ENCODE assay signal across 11 cellular contexts in genomic region chr15:38554354-38554753, GRCh38. TPM values are rescaled to one million over a fixed set of nuclear protein-coding genes. Genes with fewer than 3 reads are reported as not detected.
A peak's percentile ranks its signal among the peaks of the same experiment; 100 is the strongest.
DNase-seq lines count a peak whose midpoint lies in the region; ATAC-seq and TF ChIP-seq lines count a peak whose summit lies in the region.
"Had no signal": no experiment of that assay in that cellular context is flagged by ENCODE, and none has a peak within 500 bp of the region (broad histone marks: within the 10 kb centered on the region; RNA-seq: fewer than 3 reads in every experiment).

No MANE protein-coding gene starts in this region.

- H3K4me3 Mint-ChIP-seq in CD4-positive, CD25-positive, alpha-beta regulatory T cell, result peak overlapping the region; percentile 82 to 99 (median 92)

- H3K9me3 ChIP-seq in CD4-positive, CD25-positive, alpha-beta regulatory T cell (ENCODE audit: control insufficient read depth in 2 of 2, low read length in 2 of 2), result no peaks in the 10 kb centered on the region
- no peaks in the 10 kb centered on the region for H3K9me3 ChIP-seq in body of pancreas

- H3K36me3 Mint-ChIP-seq in CD4-positive, CD25-positive, alpha-beta regulatory T cell, result peaks cover 58% of the 10 kb centered on the region

- H3K27me3 Mint-ChIP-seq in CD4-positive, CD25-positive, alpha-beta regulatory T cell, result no peaks in the 10 kb centered on the region

- TF ChIP-seq POLR2A in body of pancreas (IDR thresholded peaks at IDR 0.05), result no peak

- no peaks in the 10 kb centered on the region for H3K27me3 ChIP-seq in CD4-positive, CD25-positive, alpha-beta regulatory T cell (ENCODE audit: control insufficient read depth, insufficient read depth, low read length)
- no peaks in the 10 kb centered on the region for H3K27me3 ChIP-seq in body of pancreas

- in situ Hi-C loops in G401 (cut with HindIII; ENCODE audit: low sequenced_read_pairs), result no loop called here

- peaks cover 96% of the 10 kb centered on the region for H3K4me1 ChIP-seq in CD4-positive, CD25-positive, alpha-beta regulatory T cell (ENCODE audit: control insufficient read depth, insufficient read depth, low read length, poor library complexity, severe bottlenecking)
- no peaks in the 10 kb centered on the region for H3K4me1 ChIP-seq in body of pancreas

- peak; percentile 22 to 48 for ATAC-seq in CD4-positive, CD25-positive, alpha-beta regulatory T cell (ENCODE audit: low read depth in 2 of 2)
- ATAC-seq in GM19043 (IDR thresholded peaks at IDR 0.05; ENCODE audit: low read depth, unreplicated experiment) (peak; percentile 60), HG03432 (IDR thresholded peaks at IDR 0.05; ENCODE audit: unreplicated experiment) (peak; percentile 85), body of pancreas (peak; percentile 53), GM19023 (IDR thresholded peaks at IDR 0.05; ENCODE audit: unreplicated experiment) (no peak)

- H3K27ac Mint-ChIP-seq in CD4-positive, CD25-positive, alpha-beta regulatory T cell, result peak overlapping the region; percentile 63 to 93 (median 91)

- peaks cover 51 to 94% (median 83%) of the 10 kb centered on the region in 4 donors for H3K4me1 Mint-ChIP-seq in CD4-positive, CD25-positive, alpha-beta regulatory T cell

- H3K4me3 ChIP-seq in CD4-positive, CD25-positive, alpha-beta regulatory T cell (ENCODE audit: low read depth, low read length), result peak overlapping the region; percentile 92
- no peak overlapping the region for H3K4me3 ChIP-seq in body of pancreas

- WGBS in body of pancreas, 2 donors, result 45 to 55% methylated on average over 3 to 4 of the region's 4 CpGs

- no peak for TF ChIP-seq CTCF in body of pancreas (IDR thresholded peaks at IDR 0.05)

- DNase-seq in CD4-positive, CD25-positive, alpha-beta regulatory T cell, result peak in 2 of 3 donors; percentile 23 to 43
- DNase-seq in body of pancreas (no peak), NCI-H1092 treated with DMSO at 0.1 percent for 48 hours (lab: John Stamatoyannopoulos, UW) (no peak), G401 (ENCODE audit: low spot score) (no peak), NCI-H1930 (lab: John Stamatoyannopoulos, UW) (no peak)
- DNase-seq: activated CD4-positive, CD25-positive, alpha-beta regulatory T cell treated with anti-CD3 and anti-CD28 coated beads, Interleukin-2, amount 50 U/mL, for 72 hours; NCI-H2029 treated with DMSO at 0.1 percent for 48 hours had no signal

- H3K27ac ChIP-seq in CD4-positive, CD25-positive, alpha-beta regulatory T cell (ENCODE audit: insufficient read depth, low read length, poor library complexity, severe bottlenecking), result peak overlapping the region; percentile 92
- H3K27ac ChIP-seq in body of pancreas, result no peak overlapping the region
- H3K27ac ChIP-seq: epithelial cell of prostate had no signal

- no peaks in the 10 kb centered on the region for H3K9me3 Mint-ChIP-seq in CD4-positive, CD25-positive, alpha-beta regulatory T cell

- H3K36me3 ChIP-seq in CD4-positive, CD25-positive, alpha-beta regulatory T cell (ENCODE audit: control insufficient read depth, insufficient read depth, low read length), result peaks cover 69% of the 10 kb centered on the region
- H3K36me3 ChIP-seq in body of pancreas (replicated peaks in 1 of 2; ENCODE audit: insufficient read depth in 1 of 2, low read depth in 2 of 2), result no peaks in the 10 kb centered on the region

- intact Hi-C loops in body of pancreas (cut with DNase I), result loop anchor here (10.0 kb wide), 1 partner anchor 130 kb away; no protein-coding TSS in a partner anchor

RNA-seq across cellular contexts. Expression of gene RASGRP1, which starts 10.3 kb away (rescaled TPM):
- 216 TPM for total RNA-seq in CD4-positive, CD25-positive, alpha-beta regulatory T cell
- polyA plus RNA-seq in CD4-positive, CD25-positive, alpha-beta regulatory T cell, result 100 to 1,000 TPM in 1 of 4 donors, 10 to 100 TPM in 3; 74.5 to 108 (median 86.6) TPM
- 10 to 100 TPM in 1 of 2 donors, 1 to 10 TPM in 1; 1.3 to 15.5 TPM for total RNA-seq in body of pancreas
- total RNA-seq in G401 (2014; rRNA removed; shearing (Covaris generic)), result not detected in 2 replicates

Comparison
In these comparisons a context has a peak if more than half of its experiments do, and no peak if none do; other contexts are left out.
1. DNase-seq: peak in CD4-positive, CD25-positive, alpha-beta regulatory T cell (2 of 3); none in body of pancreas (0 of 4), NCI-H1092 treated with DMSO at 0.1 percent for 48 hours (single experiment), G401 (single experiment) and NCI-H1930 (0 of 2).
2. RNA of gene RASGRP1, which starts 10.3 kb away (total RNA-seq): 216 TPM in CD4-positive, CD25-positive, alpha-beta regulatory T cell (single experiment); 1.3 to 15.5 TPM in body of pancreas and not detected in G401; every median in the first group is over 10 times any median in the second.